In genomic region chr11:92122561-92122960, GRCh38 we compare ENCODE assay signal across 16 cellular contexts.
"Had no signal": no experiment of that assay in that cellular context is flagged by ENCODE, and none has a peak within 500 bp of the region (broad histone marks: within the 10 kb centered on the region; RNA-seq: fewer than 3 reads in every experiment).

No MANE protein-coding gene starts in this region.

- H3K4me1 Mint-ChIP-seq: neural progenitor cell had no signal

- H3K27ac Mint-ChIP-seq: activated CD4-positive, alpha-beta memory T cell treated with anti-CD3 and anti-CD28 coated beads for 36 hours; activated naive CD8-positive, alpha-beta T cell; neural progenitor cell; stimulated activated naive CD8-positive, alpha-beta T cell treated with anti-CD3 and anti-CD28 coated beads, Interleukin-15, Interleukin-2, amounts not matched to agents 100 ng/mL and 50 ng/mL, for 24 hours; T-helper 2 cell treated with Interferon-gamma antibody and Interleukin-4, amounts not matched to agents 5 μg/mL and 100 μg/mL, for 36 hours had no signal

- H3K36me3 Mint-ChIP-seq: activated CD4-positive, alpha-beta memory T cell treated with anti-CD3 and anti-CD28 coated beads for 36 hours; activated naive CD8-positive, alpha-beta T cell; neural progenitor cell had no signal

- H3K27me3 Mint-ChIP-seq: activated CD4-positive, alpha-beta memory T cell treated with anti-CD3 and anti-CD28 coated beads for 36 hours; activated naive CD8-positive, alpha-beta T cell; stimulated activated naive CD8-positive, alpha-beta T cell treated with anti-CD3 and anti-CD28 coated beads, Interleukin-15, Interleukin-2, amounts not matched to agents 100 ng/mL and 50 ng/mL, for 24 hours had no signal

- H3K9ac ChIP-seq: neural progenitor cell had no signal

- DNase-seq: activated CD4-positive, alpha-beta memory T cell treated with anti-CD3 and anti-CD28 coated beads for 36 hours; activated CD4-positive, CD25-positive, alpha-beta regulatory T cell treated with anti-CD3 and anti-CD28 coated beads, Interleukin-2, amount 50 U/mL, for 72 hours; activated gamma-delta T cell; activated T-cell treated with anti-CD3 and anti-CD28 coated beads, Interleukin-2, amount 50 U/mL, for 4 hours; hypothalamus; kidney glomerular epithelial cell; ovary; stimulated activated CD4-positive, alpha-beta T cell treated with anti-CD3 and anti-CD28 coated beads, Interleukin-4, amount 100 ng/mL, for 1 hour; stimulated activated CD8-positive, alpha-beta memory T cell treated with anti-CD3 and anti-CD28 coated beads, Interleukin-4, amount 100 ng/mL, for 48 hours had no signal

- H3K27me3 ChIP-seq: cardiac muscle cell, neural progenitor cell, ovary had no signal

- H3K4me3 ChIP-seq: cardiac muscle cell, neural progenitor cell, ovary, thoracic aorta had no signal

- H3K27ac ChIP-seq: cardiac muscle cell, neural progenitor cell, ovary, thoracic aorta had no signal

- H2AFZ ChIP-seq: neural progenitor cell had no signal

- H3K4me3 Mint-ChIP-seq: activated CD4-positive, alpha-beta memory T cell treated with anti-CD3 and anti-CD28 coated beads for 36 hours; activated naive CD8-positive, alpha-beta T cell; activated T-cell treated with anti-CD3 and anti-CD28 coated beads, Interleukin-2, amount 50 U/mL, for 4 hours; neural progenitor cell; stimulated activated naive CD8-positive, alpha-beta T cell treated with anti-CD3 and anti-CD28 coated beads, Interleukin-15, Interleukin-2, amounts not matched to agents 100 ng/mL and 50 ng/mL, for 24 hours; T-helper 2 cell treated with Interferon-gamma antibody and Interleukin-4, amounts not matched to agents 5 μg/mL and 100 μg/mL, for 36 hours had no signal

- H3K36me3 ChIP-seq: cardiac muscle cell, neural progenitor cell, ovary, thoracic aorta had no signal

- ATAC-seq: activated T-cell treated with anti-CD3 and anti-CD28 coated beads, Interleukin-2, amount 50 U/mL, for 4 hours had no signal

- H3K4me2 ChIP-seq: neural progenitor cell had no signal

- H3K4me1 ChIP-seq: neural progenitor cell had no signal

- FAIRE-seq: colon had no signal
